In the genomic region with DNA sequence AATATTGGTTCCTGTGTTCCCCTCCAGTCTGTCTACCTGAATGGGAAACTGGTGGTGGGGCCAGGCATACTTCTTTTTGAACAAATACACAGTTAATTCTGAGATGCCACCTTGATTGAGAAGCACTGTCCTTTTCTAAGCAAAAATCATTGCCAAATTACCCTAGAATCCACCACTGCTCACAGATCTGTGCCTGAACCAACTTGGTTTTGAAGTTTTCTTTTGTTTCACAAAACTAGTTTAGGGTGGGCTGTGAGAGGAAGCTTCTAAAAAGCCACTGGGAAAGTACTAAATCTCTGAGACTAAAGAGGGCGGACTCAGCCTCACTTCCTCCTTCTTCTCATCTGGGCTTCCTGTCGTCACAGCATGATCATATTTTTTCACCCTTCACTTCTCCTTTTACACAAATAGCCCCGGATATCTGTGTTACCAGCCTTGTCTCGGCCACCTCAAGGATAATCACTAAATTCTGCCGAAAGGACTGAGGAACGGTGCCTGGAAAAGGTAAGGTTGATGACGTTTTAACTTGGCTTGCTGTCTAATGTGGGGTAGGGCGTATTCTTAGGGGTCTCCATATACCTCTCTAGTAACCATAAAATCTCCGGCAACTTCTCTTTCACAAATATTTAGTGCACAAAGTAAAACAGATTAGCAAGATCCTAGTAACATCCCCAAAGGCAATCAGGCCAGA, we compare ENCODE assay signal across 9 cellular contexts. TPM values are rescaled to one million over a fixed set of nuclear protein-coding genes. Genes with fewer than 3 reads are reported as not detected.
DNase-seq lines count a peak whose midpoint lies in the region; ATAC-seq and TF ChIP-seq lines count a peak whose summit lies in the region.
"Had no signal": no experiment of that assay in that cellular context is flagged by ENCODE, and none has a peak within 500 bp of the region (broad histone marks: within the 10 kb centered on the region; RNA-seq: fewer than 3 reads in every experiment).

A gene with protein sequence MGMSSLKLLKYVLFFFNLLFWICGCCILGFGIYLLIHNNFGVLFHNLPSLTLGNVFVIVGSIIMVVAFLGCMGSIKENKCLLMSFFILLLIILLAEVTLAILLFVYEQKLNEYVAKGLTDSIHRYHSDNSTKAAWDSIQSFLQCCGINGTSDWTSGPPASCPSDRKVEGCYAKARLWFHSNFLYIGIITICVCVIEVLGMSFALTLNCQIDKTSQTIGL (plus strand): TSS at position 404 of the 691 bp plus-strand sequence. CDS start 18,261 bp downstream, outside the sequence.

- H3K27ac ChIP-seq in BLaER1 = peak within 1 kb of the TSS; percentile 96
- peak within 1 kb of the TSS; percentile 54 for H3K27ac ChIP-seq in suprapubic skin

- H4K20me1 ChIP-seq in BLaER1 = peaks cover 35% of the 10 kb centered on the region

- peak within 1 kb of the TSS; percentile 94 for H3K4me3 Mint-ChIP-seq in activated CD4-positive, alpha-beta T cell treated with anti-CD3 and anti-CD28 coated beads, Interleukin-2, amount 10 ng/mL, durations not matched to agents 7 days and 5 days

- intact Hi-C loops in left cardiac atrium (cut with DNase I) = no loop called here

- H3K4me3 ChIP-seq in BLaER1 (peak within 1 kb of the TSS; percentile 79), suprapubic skin (peak within 1 kb of the TSS; percentile 39)

- TF ChIP-seq EP300 in suprapubic skin (IDR thresholded peaks at IDR 0.05) = no peak

- H3K27me3 ChIP-seq in BLaER1 (no peaks in the 10 kb centered on the region), suprapubic skin (no peaks in the 10 kb centered on the region)

- H3K9me3 Mint-ChIP-seq in activated CD4-positive, alpha-beta T cell treated with anti-CD3 and anti-CD28 coated beads, Interleukin-2, amount 10 ng/mL, durations not matched to agents 7 days and 5 days = peaks cover 4% of the 10 kb centered on the region

- H3K9me3 ChIP-seq in BLaER1 (peaks cover 17% of the 10 kb centered on the region), suprapubic skin (no peaks in the 10 kb centered on the region)

- ATAC-seq in GM19351 (IDR thresholded peaks at IDR 0.05; ENCODE audit: unreplicated experiment) (peak; percentile 49), HG03442 (IDR thresholded peaks at IDR 0.05; ENCODE audit: unreplicated experiment) (peak; percentile 44), left cardiac atrium (peak; percentile 67 to 68)

- peak within 1 kb of the TSS; percentile 96 for H3K4me2 ChIP-seq in BLaER1

- H3K4me1 ChIP-seq in BLaER1 = peaks cover 53% of the 10 kb centered on the region
- H3K4me1 ChIP-seq in suprapubic skin = no peaks in the 10 kb centered on the region

- TF ChIP-seq CTCF in suprapubic skin (IDR thresholded peaks at IDR 0.05) = no peak

- 55% methylated on average over 9 of the region's 9 CpGs for WGBS in suprapubic skin

- H3K27ac Mint-ChIP-seq in activated CD4-positive, alpha-beta T cell treated with anti-CD3 and anti-CD28 coated beads, Interleukin-2, amount 10 ng/mL, durations not matched to agents 7 days and 5 days = peak within 1 kb of the TSS; percentile 98

- POLR2A ChIA-PET in activated CD4-positive, alpha-beta T cell treated with anti-CD3 and anti-CD28 coated beads, Interleukin-2, amount 10 ng/mL, durations not matched to agents 7 days and 5 days (lab: Charles Lee) = interaction anchor here (0.7 to 2.2 kb wide), 2 partner anchors 13 to 85 kb away, joined by 3 to 8 read pairs; no protein-coding TSS in a partner anchor

- peaks cover 39% of the 10 kb centered on the region for H3K4me1 Mint-ChIP-seq in activated CD4-positive, alpha-beta T cell treated with anti-CD3 and anti-CD28 coated beads, Interleukin-2, amount 10 ng/mL, durations not matched to agents 7 days and 5 days

- peaks cover 10% of the 10 kb centered on the region for H3K36me3 ChIP-seq in BLaER1
- H3K36me3 ChIP-seq in suprapubic skin = no peaks in the 10 kb centered on the region

- no peaks in the 10 kb centered on the region for H3K27me3 Mint-ChIP-seq in activated CD4-positive, alpha-beta T cell treated with anti-CD3 and anti-CD28 coated beads, Interleukin-2, amount 10 ng/mL, durations not matched to agents 7 days and 5 days

- H3K36me3 Mint-ChIP-seq in activated CD4-positive, alpha-beta T cell treated with anti-CD3 and anti-CD28 coated beads, Interleukin-2, amount 10 ng/mL, durations not matched to agents 7 days and 5 days (ENCODE audit: low read depth) = peaks cover 50% of the 10 kb centered on the region

- peak; percentile 75 for DNase-seq in activated CD4-positive, alpha-beta T cell treated with anti-CD3 and anti-CD28 coated beads, Interleukin-2, amount 10 ng/mL, durations not matched to agents 7 days and 5 days
- no peak for DNase-seq in left cardiac atrium
- no peak for DNase-seq in suprapubic skin (ENCODE audit: low spot score in 2 of 2)
- DNase-seq in NCI-H2171 treated with DMSO at 0.1 percent for 48 hours (lab: John Stamatoyannopoulos, UW) = no peak
- DNase-seq in NCI-H82 treated with DMSO at 0.1 percent for 48 hours (lab: John Stamatoyannopoulos, UW; ENCODE audit: unreplicated experiment) = no peak

- peak in 1 of 2 donors; percentile 50 for TF ChIP-seq POLR2A in suprapubic skin (IDR thresholded peaks at IDR 0.05)

- CTCF ChIA-PET in activated CD4-positive, alpha-beta T cell treated with anti-CD3 and anti-CD28 coated beads, Interleukin-2, amount 10 ng/mL, durations not matched to agents 7 days and 5 days (lab: Charles Lee) = interaction anchor here (0.8 to 1.1 kb wide), 3 partner anchors 11 to 253 kb away, joined by 3 read pairs; no protein-coding TSS in a partner anchor

- peak within 1 kb of the TSS; percentile 92 for H3K9ac ChIP-seq in BLaER1

RNA-seq across cellular contexts. Expression of the gene that starts here (rescaled TPM):
- 100 to 1,000 TPM; 530 to 557 TPM for total RNA-seq in activated CD4-positive, alpha-beta T cell treated with anti-CD3 and anti-CD28 coated beads, Interleukin-2, amount 10 ng/mL, durations not matched to agents 7 days and 5 days
- total RNA-seq in left cardiac atrium (10 to 100 TPM; 19.8 to 37.8 TPM), suprapubic skin (10 to 100 TPM in 2 of 4 donors, 1 to 10 TPM in 2; 6.2 to 11.1 (median 9.3) TPM)
- total RNA-seq: astrocyte had no signal

Comparison
In these comparisons a context has a peak if more than half of its experiments do, and no peak if none do; other contexts are left out.
1. RNA of the gene that starts here (total RNA-seq): 530 to 557 TPM in activated CD4-positive, alpha-beta T cell treated with anti-CD3 and anti-CD28 coated beads, Interleukin-2, amount 10 ng/mL, durations not matched to agents 7 days and 5 days; 19.8 to 37.8 TPM in left cardiac atrium and 6.2 to 11.1 TPM in suprapubic skin; every median in the first group is over 10 times any median in the second.
2. Peak in every context shown above with its lines, with median percentiles within 50 percentile points of each other: ATAC-seq.